ENCODE assay signal across 8 cellular contexts in the genomic region with DNA sequence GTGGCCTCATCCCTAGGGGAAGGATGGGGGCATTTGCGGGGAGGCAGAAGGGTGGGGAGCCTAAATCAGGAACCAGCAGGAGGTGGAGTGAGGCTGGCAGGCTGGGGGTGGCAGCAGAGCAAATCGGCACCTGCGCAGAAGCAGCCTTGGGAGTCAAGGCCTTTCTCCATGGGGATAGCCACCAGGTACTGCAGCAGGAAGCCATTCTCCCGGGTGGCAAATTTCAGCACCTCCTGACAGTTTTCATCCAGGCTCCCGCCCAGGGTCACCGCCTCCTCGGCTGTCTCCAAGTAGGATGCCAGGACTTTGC. TPM values are rescaled to one million over a fixed set of nuclear protein-coding genes. Genes with fewer than 3 reads are reported as not detected.
DNase-seq lines count a peak whose midpoint lies in the region; ATAC-seq and TF ChIP-seq lines count a peak whose summit lies in the region.
"Not testable (repeated sequence)": the region's sequence is repeated elsewhere in the genome, so short reads cannot be mapped to it uniquely, and the experiment has no call there.

No MANE protein-coding gene starts in this region.

- H4K20me1 ChIP-seq in DOHH2 (ENCODE audit: control insufficient read depth, insufficient read depth, low read depth, low read length); MM.1S (ENCODE audit: insufficient read depth, low read length); OCI-LY7 (ENCODE audit: insufficient read depth, low read length): not testable (repeated sequence)

- not testable (repeated sequence) for BruUV-seq in OCI-LY7 (replicated peaks; lab: Mats Ljungman, UMichigan)

- H3K4me1 ChIP-seq in DOHH2 (ENCODE audit: control insufficient read depth, low read length), result peaks cover 28% of the 10 kb centered on the region
- not testable (repeated sequence) for H3K4me1 ChIP-seq in MM.1S (ENCODE audit: low read length)
- peaks cover 44% of the 10 kb centered on the region for H3K4me1 ChIP-seq in OCI-LY7 (ENCODE audit: insufficient read depth, low read length, poor library complexity, severe bottlenecking)

- H3K9ac ChIP-seq in MM.1S (ENCODE audit: low read length), result peak overlapping the region; percentile 48; the same call in 1 of the 2 replicates

- H3K27me3 ChIP-seq in DOHH2 (ENCODE audit: control insufficient read depth, low read length); MM.1S (replicated peaks; ENCODE audit: insufficient read depth, low read length): not testable (repeated sequence)

- CTCF ChIA-PET in OCI-LY7 (lab: Charles Lee; ENCODE audit: unreplicated experiment), result not testable (repeated sequence)

- DNase-seq in MM.1S; stimulated activated effector memory CD8-positive, alpha-beta T cell treated with anti-CD3 and anti-CD28 coated beads, Interleukin-12 subunit alpha, Interleukin-12 subunit beta, amount 100 ng/mL, for 72 hours (ENCODE audit: low spot score in 2 of 2): not testable (repeated sequence)
- DNase-seq in OCI-LY7 (ENCODE audit: low spot score) (peak; percentile 34), caudate nucleus (lab: John Stamatoyannopoulos, UW) (peak in 37 of 61 donors; percentile 4 to 76 (median 30)), Right ventricle myocardium inferior (ENCODE audit: missing footprints) (peak; percentile 1), posterior vena cava (ENCODE audit: low spot score) (peak; percentile 29)

- H3K4me3 ChIP-seq in DOHH2 (ENCODE audit: low read length), result peak overlapping the region; percentile 55
- peak overlapping the region; percentile 54 for H3K4me3 ChIP-seq in MM.1S (ENCODE audit: low read length)
- H3K4me3 ChIP-seq in OCI-LY7 (ENCODE audit: low read depth, low read length, poor library complexity, severe bottlenecking), result peak overlapping the region; percentile 69

- peak overlapping the region; percentile 59 for H3K27ac ChIP-seq in DOHH2 (ENCODE audit: low read depth, low read length)
- peak overlapping the region; percentile 18 for H3K27ac ChIP-seq in KOPT-K1 (ENCODE audit: low read depth, low read length, poor library complexity, severe bottlenecking)
- H3K27ac ChIP-seq in MM.1S (ENCODE audit: low read length), result peak overlapping the region; percentile 71; the same call in 1 of the 2 replicates
- peak overlapping the region; percentile 84 for H3K27ac ChIP-seq in OCI-LY7 (ENCODE audit: low read depth, low read length, poor library complexity, severe bottlenecking)
- peak overlapping the region; percentile 44 for H3K27ac ChIP-seq in caudate nucleus (ENCODE audit: low read depth, low read length)

- not testable (repeated sequence) for H3K79me2 ChIP-seq in DOHH2 (ENCODE audit: control insufficient read depth, low read length); MM.1S (ENCODE audit: low read length); OCI-LY7 (ENCODE audit: insufficient read depth, low read depth, low read length)

- H2AFZ ChIP-seq in MM.1S (ENCODE audit: low read length); OCI-LY7 (ENCODE audit: low read length): not testable (repeated sequence)

- POLR2A ChIA-PET in OCI-LY7 (lab: Charles Lee), result not testable (repeated sequence)

- not testable (repeated sequence) for H3K9me2 ChIP-seq in DOHH2 (replicated peaks; ENCODE audit: control insufficient read depth, low read length); MM.1S (replicated peaks; ENCODE audit: insufficient read depth, low read length); OCI-LY7 (ENCODE audit: insufficient read depth, low read length)

- not testable (repeated sequence) for H3K9me3 Mint-ChIP-seq in stimulated activated effector memory CD8-positive, alpha-beta T cell treated with anti-CD3 and anti-CD28 coated beads, Interleukin-12 subunit alpha, Interleukin-12 subunit beta, amount 100 ng/mL, for 72 hours

- not testable (repeated sequence) for H3K9me3 ChIP-seq in DOHH2 (ENCODE audit: control insufficient read depth, insufficient read depth, low read length); KOPT-K1 (ENCODE audit: insufficient read depth, low read length, poor library complexity, severe bottlenecking); MM.1S (replicated peaks; ENCODE audit: insufficient read depth, low read length); OCI-LY7 (ENCODE audit: low read length)

- peak overlapping the region; percentile 26 for H3K27ac Mint-ChIP-seq in stimulated activated effector memory CD8-positive, alpha-beta T cell treated with anti-CD3 and anti-CD28 coated beads, Interleukin-12 subunit alpha, Interleukin-12 subunit beta, amount 100 ng/mL, for 72 hours

- not testable (repeated sequence) for TF ChIP-seq CTCF in DOHH2 (IDR thresholded peaks at IDR 0.05; ENCODE audit: low read depth, low read length, poor library complexity, severe bottlenecking); MM.1S (IDR thresholded peaks at IDR 0.05; ENCODE audit: low read length); OCI-LY7 (conservative IDR thresholded peaks at IDR 0.05; ENCODE audit: low read length)

- peak overlapping the region; percentile 64 for H3K4me2 ChIP-seq in DOHH2 (ENCODE audit: low read length)
- H3K4me2 ChIP-seq in MM.1S (ENCODE audit: low read depth, low read length), result peak overlapping the region; percentile 45; the same call in 1 of the 2 replicates
- H3K4me2 ChIP-seq in OCI-LY7 (ENCODE audit: low read length), result peak overlapping the region; percentile 83

- not testable (repeated sequence) for ATAC-seq in Right ventricle myocardium inferior; stimulated activated effector memory CD8-positive, alpha-beta T cell treated with anti-CD3 and anti-CD28 coated beads, Interleukin-12 subunit alpha, Interleukin-12 subunit beta, amount 100 ng/mL, for 72 hours

- peaks cover 12% of the 10 kb centered on the region for H3K4me1 Mint-ChIP-seq in stimulated activated effector memory CD8-positive, alpha-beta T cell treated with anti-CD3 and anti-CD28 coated beads, Interleukin-12 subunit alpha, Interleukin-12 subunit beta, amount 100 ng/mL, for 72 hours

- not testable (repeated sequence) for H3K36me3 ChIP-seq in DOHH2 (ENCODE audit: control insufficient read depth, low read length); MM.1S (replicated peaks; ENCODE audit: insufficient read depth, low read length); OCI-LY7 (ENCODE audit: insufficient read depth, low read length)
- H3K36me3 ChIP-seq in KOPT-K1 (ENCODE audit: insufficient read depth, low read length), result peaks cover 89% of the 10 kb centered on the region

- not testable (repeated sequence) for H3F3A ChIP-seq in DOHH2 (ENCODE audit: control insufficient read depth, insufficient read depth); MM.1S (ENCODE audit: insufficient read depth, low read length)

- not testable (repeated sequence) for H3K4me3 Mint-ChIP-seq in stimulated activated effector memory CD8-positive, alpha-beta T cell treated with anti-CD3 and anti-CD28 coated beads, Interleukin-12 subunit alpha, Interleukin-12 subunit beta, amount 100 ng/mL, for 72 hours

- peaks cover 40% of the 10 kb centered on the region for H3K36me3 Mint-ChIP-seq in stimulated activated effector memory CD8-positive, alpha-beta T cell treated with anti-CD3 and anti-CD28 coated beads, Interleukin-12 subunit alpha, Interleukin-12 subunit beta, amount 100 ng/mL, for 72 hours

- intact Hi-C loops in OCI-LY7 (cut with micrococcal nuclease; ENCODE audit: unreplicated experiment); Right ventricle myocardium inferior (cut with DNase I); posterior vena cava (cut with DNase I): not testable (repeated sequence)

RNA-seq across cellular contexts. Expression of a gene that starts 20.5 kb away (rescaled TPM):
- 55.5 and 66.1 TPM in 2 replicates for total RNA-seq in OCI-LY7 (2014; rRNA removed; shearing (Covaris generic))
- total RNA-seq in OCI-LY7 (2022), result 56.8 and 62.7 TPM in 2 replicates
- 34.4 TPM for total RNA-seq in Right ventricle myocardium inferior
- total RNA-seq in posterior vena cava, result 10 to 100 TPM; 17.8 to 24.5 TPM

RNA-seq across cellular contexts. Expression of a gene that starts 37.3 kb away (rescaled TPM):
- 6.5 and 11.8 TPM in 2 replicates for total RNA-seq in OCI-LY7 (2014; rRNA removed; shearing (Covaris generic))
- total RNA-seq in OCI-LY7 (2022) (29.3 and 36.7 TPM in 2 replicates), Right ventricle myocardium inferior (26.9 TPM), posterior vena cava (10 to 100 TPM; 43.2 to 45.3 TPM)

Comparison
In these comparisons a context has a peak if more than half of its experiments do, and no peak if none do; other contexts are left out.
1. H3K27ac ChIP-seq: peak in every context shown above with its lines; median percentile 84 in OCI-LY7; 71 in MM.1S; 59 in DOHH2; 44 in caudate nucleus; 18 in KOPT-K1.